In the genomic region with DNA sequence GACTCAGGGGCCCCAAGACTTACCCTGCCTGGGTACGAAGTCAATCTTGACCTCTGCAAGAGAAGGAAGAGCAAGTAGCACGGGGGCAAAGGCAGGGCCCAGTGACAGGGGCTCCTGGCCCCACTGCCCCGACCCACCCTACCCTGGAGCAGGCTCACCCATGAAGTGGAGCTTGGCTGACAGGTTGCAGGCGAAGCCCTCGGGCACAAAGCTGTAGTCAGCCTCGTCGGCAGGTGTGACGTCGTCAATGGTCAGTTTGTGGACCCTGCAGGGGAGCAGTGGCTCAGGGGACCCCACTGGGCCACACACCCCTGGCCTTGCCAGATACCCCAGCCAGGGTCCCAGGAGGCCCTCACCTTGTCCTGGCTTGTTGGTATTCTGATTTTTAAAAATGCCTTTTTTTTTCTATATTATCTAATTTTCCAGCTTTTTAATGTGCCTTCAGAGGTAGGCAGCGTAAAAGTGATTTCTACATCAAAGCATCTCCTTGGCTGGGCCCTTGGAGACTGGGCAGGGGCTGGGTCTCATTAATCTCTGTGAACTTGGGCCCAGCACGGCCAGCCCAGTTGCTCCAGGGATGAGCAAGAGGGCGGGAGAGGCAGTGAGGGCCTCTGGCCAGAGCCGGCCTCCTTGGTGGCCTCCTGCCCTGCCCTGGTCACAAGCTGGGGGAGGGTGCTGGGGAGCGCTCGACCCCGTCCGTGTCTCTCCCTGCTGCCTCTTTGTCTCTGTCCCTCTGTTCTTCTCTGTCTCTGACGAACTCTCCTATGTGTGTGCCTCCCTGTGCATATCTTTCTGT, we compare ENCODE assay signal across 17 cellular contexts. TPM values are rescaled to one million over a fixed set of nuclear protein-coding genes. Genes with fewer than 3 reads are reported as not detected.
"Had no signal": no experiment of that assay in that cellular context is flagged by ENCODE, and none has a peak within 500 bp of the region (broad histone marks: within the 10 kb centered on the region; RNA-seq: fewer than 3 reads in every experiment).

No MANE protein-coding gene starts in this region.

- H3K27me3 ChIP-seq: left lung, ovary, stomach had no signal

- H3K36me3 ChIP-seq: ovary, stomach, thoracic aorta had no signal

- H3K4me3 ChIP-seq: left lung, ovary, stomach, thoracic aorta had no signal

- H3K4me1 ChIP-seq: left lung, stomach had no signal

- DNase-seq: activated CD4-positive, alpha-beta T cell treated with anti-CD3 and anti-CD28 coated beads, Interleukin-2, amount 50 U/mL, for 4 hours; activated CD8-positive, alpha-beta memory T cell treated with anti-CD3 and anti-CD28 coated beads, Interleukin-2, amount 10 ng/mL, durations not matched to agents 7 days and 5 days; activated effector memory CD4-positive, alpha-beta T cell treated with anti-CD3 and anti-CD28 coated beads, Interleukin-2, amount 50 U/mL, for 16 hours; activated T-cell treated with anti-CD3 and anti-CD28 coated beads, Interleukin-2, amount 50 U/mL, for 24 hours; amniotic stem cell; cerebellar nuclear complex; dermis blood vessel endothelial cell; erythroblast; left lung; mesendoderm; ovary; stimulated activated CD4-positive, alpha-beta T cell treated with anti-CD3 and anti-CD28 coated beads, Interleukin-4, amount 100 ng/mL, for 4 hours; stomach; T-helper 17 cell had no signal

- ATAC-seq: activated CD8-positive, alpha-beta memory T cell treated with anti-CD3 and anti-CD28 coated beads, Interleukin-2, amount 10 ng/mL, durations not matched to agents 7 days and 5 days; activated naive CD4-positive, alpha-beta T cell treated with anti-CD3 and anti-CD28 coated beads, Interleukin-2, amount 50 U/mL, for 72 hours; left lung; T-helper 17 cell had no signal

- H3K9me3 ChIP-seq: left lung, ovary, stomach, thoracic aorta had no signal

- H3K27ac ChIP-seq: left lung, ovary, stomach, thoracic aorta had no signal

RNA-seq across cellular contexts. Expression of a gene that starts 11.3 kb away (rescaled TPM):
- total RNA-seq: activated CD8-positive, alpha-beta memory T cell treated with anti-CD3 and anti-CD28 coated beads, Interleukin-2, amount 10 ng/mL, durations not matched to agents 7 days and 5 days; activated naive CD4-positive, alpha-beta T cell treated with anti-CD3 and anti-CD28 coated beads, Interleukin-2, amount 50 U/mL, for 72 hours; dermis blood vessel endothelial cell; thoracic aorta; urinary bladder had no signal

RNA-seq across cellular contexts. Expression of a gene that starts 37.2 kb away (rescaled TPM):
- total RNA-seq: activated CD8-positive, alpha-beta memory T cell treated with anti-CD3 and anti-CD28 coated beads, Interleukin-2, amount 10 ng/mL, durations not matched to agents 7 days and 5 days; dermis blood vessel endothelial cell had no signal
